ENCODE assay signal across 8 cellular contexts in the genomic region with DNA sequence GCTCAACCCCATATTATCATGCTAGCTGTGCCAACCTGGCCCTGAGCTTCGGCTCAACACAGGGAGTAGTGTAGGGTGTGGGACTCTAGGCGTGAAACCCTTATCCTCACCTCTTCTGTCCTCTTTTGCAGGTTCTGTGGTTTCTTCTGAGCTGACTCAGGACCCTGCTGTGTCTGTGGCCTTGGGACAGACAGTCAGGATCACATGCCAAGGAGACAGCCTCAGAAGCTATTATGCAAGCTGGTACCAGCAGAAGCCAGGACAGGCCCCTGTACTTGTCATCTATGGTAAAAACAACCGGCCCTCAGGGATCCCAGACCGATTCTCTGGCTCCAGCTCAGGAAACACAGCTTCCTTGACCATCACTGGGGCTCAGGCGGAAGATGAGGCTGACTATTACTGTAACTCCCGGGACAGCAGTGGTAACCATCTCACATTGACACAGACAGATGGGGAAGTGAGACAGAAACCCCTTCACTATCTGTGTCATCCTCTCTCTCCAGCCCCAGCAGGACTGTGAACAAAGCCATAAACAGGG.
A peak's percentile ranks its signal among the peaks of the same experiment; 100 is the strongest.
DNase-seq lines count a peak whose midpoint lies in the region; ATAC-seq and TF ChIP-seq lines count a peak whose summit lies in the region.

No MANE protein-coding gene starts in this region.

- no peaks in the 10 kb centered on the region for H3K36me3 ChIP-seq in suprapubic skin

- no peak for TF ChIP-seq EP300 in suprapubic skin (IDR thresholded peaks at IDR 0.05)

- no peaks in the 10 kb centered on the region for H3K36me3 Mint-ChIP-seq in T-cell

- TF ChIP-seq CTCF in RWPE1 (conservative IDR thresholded peaks at IDR 0.05; ENCODE audit: low read depth), result no peak
- TF ChIP-seq CTCF in suprapubic skin (IDR thresholded peaks at IDR 0.05), result no peak

- WGBS in suprapubic skin, result 85% methylated on average over 6 of the region's 6 CpGs

- DNase-seq in T-cell, result peak in 1 of 34 experiments; percentile 16
- DNase-seq in medulla oblongata (ENCODE audit: extremely low spot score), result peak; percentile 67
- DNase-seq in HPDE6-E6E7 (ENCODE audit: extremely low spot score), result no peak
- no peak for DNase-seq in RWPE1 (ENCODE audit: low spot score)
- no peak for DNase-seq in GM03348 (ENCODE audit: low spot score)
- DNase-seq in suprapubic skin (ENCODE audit: low spot score in 2 of 2), result no peak

- peak overlapping the region in 1 of 3 donors; percentile 3 for H3K4me3 Mint-ChIP-seq in T-cell

- no peak overlapping the region for H3K27ac ChIP-seq in RWPE1
- no peak overlapping the region for H3K27ac ChIP-seq in suprapubic skin

- POLR2A ChIA-PET in T-cell (lab: Charles Lee) (no interaction called here), RWPE1 (lab: Yijun Ruan, JAX; ENCODE audit: low non-redundant PET) (no interaction called here)

- CTCF ChIA-PET in T-cell (lab: Charles Lee) (interaction anchor here in 1 of 2 donors (0.6 to 2.5 kb wide), 10 partner anchors 11 to 1168 kb away, joined by 3 to 21 read pairs (median 4); no protein-coding TSS in a partner anchor), RWPE1 (lab: Yijun Ruan, JAX) (interaction anchor here (1.0 kb wide), 1 partner anchor 33 kb away, joined by 4 read pairs; no protein-coding TSS in a partner anchor)

- peaks cover 23 to 37% (median 28%) of the 10 kb centered on the region in 3 donors for H3K4me1 Mint-ChIP-seq in T-cell

- ATAC-seq in GM18861 (IDR thresholded peaks at IDR 0.05; ENCODE audit: unreplicated experiment) (peak; percentile 73), HG02678 (IDR thresholded peaks at IDR 0.05; ENCODE audit: unreplicated experiment) (peak; percentile 80), T-cell (replicated peaks in 1 of 4) (peak in 3 of 4 experiments; percentile 33 to 52 (median 39))

- no peak overlapping the region for H3K4me3 ChIP-seq in suprapubic skin

- no peaks in the 10 kb centered on the region for H3K4me1 ChIP-seq in suprapubic skin

- H3K9me3 ChIP-seq in suprapubic skin, result no peaks in the 10 kb centered on the region

- peak overlapping the region; percentile 67 to 69 for H3K27ac Mint-ChIP-seq in T-cell

- TF ChIP-seq POLR2A in suprapubic skin (IDR thresholded peaks at IDR 0.05), result no peak

- peaks cover 8% of the 10 kb centered on the region for H3K27me3 ChIP-seq in suprapubic skin

- H3K27me3 Mint-ChIP-seq in T-cell, result peaks cover 2 to 3% of the 10 kb centered on the region in 2 donors

- no peaks in the 10 kb centered on the region for H3K9me3 Mint-ChIP-seq in T-cell
